In the genomic region with DNA sequence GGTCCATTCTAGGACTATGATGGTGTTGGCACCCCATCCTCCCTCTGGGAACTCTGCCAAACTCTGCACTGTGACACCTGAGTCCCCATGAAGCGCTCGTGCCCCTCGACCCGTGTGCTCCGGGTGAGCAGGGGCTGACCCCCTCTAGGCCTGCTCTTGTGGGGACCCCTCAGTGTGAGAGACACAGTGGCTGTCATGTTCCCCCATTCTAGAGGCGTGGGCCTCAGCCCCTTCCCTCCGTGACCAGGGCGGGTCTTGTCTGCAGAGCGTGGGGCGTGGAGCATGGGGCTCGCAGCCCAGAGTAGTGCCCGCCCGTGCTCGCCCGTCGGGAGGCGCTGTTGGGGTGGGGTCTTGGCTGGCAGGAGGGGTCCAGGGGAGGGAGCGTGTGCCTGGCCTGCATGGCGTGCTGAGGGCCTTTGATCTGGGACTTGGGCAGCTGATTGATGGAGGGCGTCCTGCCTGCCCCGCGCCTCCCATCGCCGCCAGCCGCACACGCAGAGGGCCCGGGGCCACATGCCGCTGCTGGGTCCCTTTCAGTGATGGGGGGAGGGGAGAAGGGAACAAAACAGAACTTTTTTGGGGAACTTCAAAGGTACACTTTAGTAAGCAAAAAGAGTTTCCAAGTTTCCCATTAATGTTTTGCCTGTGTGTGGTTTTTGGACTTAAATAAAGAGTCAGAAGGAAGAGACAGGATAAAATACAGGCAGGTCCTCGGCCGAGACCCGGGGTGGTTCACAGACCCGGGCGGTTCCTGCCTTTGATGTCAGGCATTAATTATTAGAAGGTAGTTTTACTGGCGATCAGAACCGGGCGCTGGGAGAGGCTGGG, we compare ENCODE assay signal across 20 cellular contexts. TPM values are rescaled to one million over a fixed set of nuclear protein-coding genes. Genes with fewer than 3 reads are reported as not detected.
A peak's percentile ranks its signal among the peaks of the same experiment; 100 is the strongest.
DNase-seq lines count a peak whose midpoint lies in the region; ATAC-seq and TF ChIP-seq lines count a peak whose summit lies in the region.
"Had no signal": no experiment of that assay in that cellular context is flagged by ENCODE, and none has a peak within 500 bp of the region (broad histone marks: within the 10 kb centered on the region; RNA-seq: fewer than 3 reads in every experiment).

No MANE protein-coding gene starts in this region.

- no peak for TF ChIP-seq CTCF in RWPE1 (conservative IDR thresholded peaks at IDR 0.05; ENCODE audit: low read depth)

- peak overlapping the region; percentile 62 to 99 (median 84) for H3K4me2 ChIP-seq in BLaER1 treated with 17β-estradiol and CSF1 and Interleukin-3, amounts not matched to agents 10 nM and 100 nM
- no peak overlapping the region for H3K4me2 ChIP-seq in trophoblast cell (ENCODE audit: low read length)

- H2AFZ ChIP-seq in trophoblast cell (ENCODE audit: insufficient read depth, low read length, poor library complexity) = no peak overlapping the region
- H2AFZ ChIP-seq: GM23248 had no signal

- H2BK12ac ChIP-seq in trophoblast cell (ENCODE audit: low read length) = no peak overlapping the region

- H2BK5ac ChIP-seq in trophoblast cell (ENCODE audit: low read depth, low read length, poor library complexity) = no peak overlapping the region

- H3K9ac ChIP-seq in BLaER1 treated with 17β-estradiol and CSF1 and Interleukin-3, amounts not matched to agents 10 nM and 100 nM = peak overlapping the region in 8 of 11 experiments; percentile 30 to 74 (median 41); a peak in 14 of 22 replicates
- H3K9ac ChIP-seq in trophoblast cell (ENCODE audit: low read length) = no peak overlapping the region
- H3K9ac ChIP-seq: GM23248 had no signal

- H3K27ac ChIP-seq in BLaER1 treated with 17β-estradiol and CSF1 and Interleukin-3, amounts not matched to agents 10 nM and 100 nM = no peak overlapping the region
- H3K27ac ChIP-seq in RWPE1 (peak overlapping the region; percentile 9), trophoblast cell (ENCODE audit: low read depth, low read length) (no peak overlapping the region)
- H3K27ac ChIP-seq: GM23248, SJSA1 had no signal

- no peak overlapping the region for H3K4ac ChIP-seq in trophoblast cell (ENCODE audit: low read depth, low read length)

- DNase-seq in RWPE1 (ENCODE audit: low spot score) (no peak), left kidney (ENCODE audit: low read depth, low spot score) (peak; percentile 76), trophoblast cell (peak in 1 of 2 donors; percentile 24), OCI-M2 (lab: John Stamatoyannopoulos, UW; ENCODE audit: unreplicated experiment) (no peak), RPMI8226 (no peak), NCI-H2081 treated with DMSO at 0.1 percent for 48 hours (lab: John Stamatoyannopoulos, UW) (no peak)
- DNase-seq: C1 segment of cervical spinal cord, DMS 273 treated with DMSO at 0.1 percent for 48 hours, GM23248, HFFc6, NCI-H1105, NCI-H187, NCI-H2171, NCI-H446, NCI-H69, PC-3 had no signal

- POLR2A ChIA-PET in RWPE1 (lab: Yijun Ruan, JAX; ENCODE audit: low non-redundant PET) = no interaction called here

- H4K20me1 ChIP-seq in BLaER1 treated with 17β-estradiol and CSF1 and Interleukin-3, amounts not matched to agents 10 nM and 100 nM = peaks cover 47 to 86% (median 67%) of the 10 kb centered on the region in 11 experiments; a peak in 21 of 22 replicates

- H3K79me2 ChIP-seq in trophoblast cell (ENCODE audit: control insufficient read depth, insufficient read depth, low read length, poor library complexity) = peaks cover 6% of the 10 kb centered on the region

- CTCF ChIA-PET in RWPE1 (lab: Yijun Ruan, JAX) = no interaction called here

- H3K4me1 ChIP-seq in BLaER1 treated with 17β-estradiol and CSF1 and Interleukin-3, amounts not matched to agents 10 nM and 100 nM = peaks cover 44 to 74% (median 72%) of the 10 kb centered on the region in 10 experiments
- peaks cover 21 to 25% of the 10 kb centered on the region in 2 experiments for H3K4me1 ChIP-seq in trophoblast cell (ENCODE audit: control insufficient read depth in 1 of 2, insufficient read depth in 2 of 2, low read length in 2 of 2)

- H2BK120ac ChIP-seq in trophoblast cell (ENCODE audit: insufficient read depth, low read length, poor library complexity) = no peak overlapping the region

- peaks cover 0 to 46% (median 0%) of the 10 kb centered on the region in 11 experiments; a peak in 12 of 22 replicates for H3K27me3 ChIP-seq in BLaER1 treated with 17β-estradiol and CSF1 and Interleukin-3, amounts not matched to agents 10 nM and 100 nM
- H3K27me3 ChIP-seq in trophoblast cell (ENCODE audit: insufficient read depth, low read length) = no peaks in the 10 kb centered on the region
- H3K27me3 ChIP-seq: SJSA1 had no signal

- H3K9me3 ChIP-seq in BLaER1 treated with 17β-estradiol and CSF1 and Interleukin-3, amounts not matched to agents 10 nM and 100 nM (replicated peaks in 1 of 11) = no peaks in the 10 kb centered on the region
- no peaks in the 10 kb centered on the region for H3K9me3 ChIP-seq in trophoblast cell (ENCODE audit: insufficient read depth, low read depth, low read length)
- H3K9me3 ChIP-seq: SJSA1 had no signal

- ATAC-seq in HG02571 (IDR thresholded peaks at IDR 0.05; ENCODE audit: unreplicated experiment) = no peak
- ATAC-seq: PC-3 had no signal

- peaks cover 0 to 15% (median 4%) of the 10 kb centered on the region in 11 experiments; a peak in 10 of 22 replicates for H3K36me3 ChIP-seq in BLaER1 treated with 17β-estradiol and CSF1 and Interleukin-3, amounts not matched to agents 10 nM and 100 nM
- peaks cover 4 to 5% of the 10 kb centered on the region in 2 experiments for H3K36me3 ChIP-seq in trophoblast cell (ENCODE audit: control insufficient read depth in 1 of 2, insufficient read depth in 2 of 2, low read length in 2 of 2)

- WGBS in trophoblast cell (ENCODE audit: extremely low coverage, insufficient coverage, insufficient read length) = no CpG with 5 or more reads among the region's 36 CpGs

- H2AK5ac ChIP-seq in trophoblast cell (ENCODE audit: low read length) = peak overlapping the region; percentile 15

- no peak overlapping the region for H3K4me3 ChIP-seq in BLaER1 treated with 17β-estradiol and CSF1 and Interleukin-3, amounts not matched to agents 10 nM and 100 nM
- H3K4me3 ChIP-seq in trophoblast cell (ENCODE audit: low read depth, low read length) = no peak overlapping the region
- H3K4me3 ChIP-seq: GM23248, SJSA1 had no signal

- H3K14ac ChIP-seq in trophoblast cell (ENCODE audit: low read length) = peak overlapping the region; percentile 5

- H3K79me1 ChIP-seq in trophoblast cell (ENCODE audit: low read length) = peaks cover 23% of the 10 kb centered on the region

- no peak overlapping the region for H4K8ac ChIP-seq in trophoblast cell (ENCODE audit: low read depth, low read length)

- no peak overlapping the region for H4K12ac ChIP-seq in trophoblast cell (ENCODE audit: low read depth, low read length)

- H3K23ac ChIP-seq in trophoblast cell (ENCODE audit: low read length) = no peak overlapping the region

- peak overlapping the region; percentile 63 for H4K91ac ChIP-seq in trophoblast cell (ENCODE audit: low read depth, low read length)

- no peak overlapping the region for H3K18ac ChIP-seq in trophoblast cell (ENCODE audit: low read length)

RNA-seq across cellular contexts. Expression of a gene that starts 22.5 kb away (rescaled TPM):
- polyA plus RNA-seq in trophoblast cell (2013) = 38.1 and 38.7 TPM in 2 replicates

RNA-seq across cellular contexts. Expression of a gene that starts 22.8 kb away (rescaled TPM):
- polyA plus RNA-seq in trophoblast cell (2013) = 12.8 and 13.1 TPM in 2 replicates

RNA-seq across cellular contexts. Expression of a gene that starts 22.9 kb away (rescaled TPM):
- polyA plus RNA-seq in trophoblast cell (2013) = 7.2 and 7.3 TPM in 2 replicates

RNA-seq across cellular contexts. Expression of a gene that starts 31.3 kb away (rescaled TPM):
- 24.0 and 25.6 TPM in 2 replicates for polyA plus RNA-seq in trophoblast cell (2013)
- polyA plus RNA-seq: IgD-negative memory B cell had no signal

RNA-seq across cellular contexts. Expression of a gene that starts 37.3 kb away (rescaled TPM):
- 47.4 and 49.9 TPM in 2 replicates for polyA plus RNA-seq in trophoblast cell (2013)
